In genomic region chr19:13102666-13103584, GRCh38 we compare ENCODE assay signal across 8 cellular contexts. TPM values are rescaled to one million over a fixed set of nuclear protein-coding genes. Genes with fewer than 3 reads are reported as not detected.
DNase-seq lines count a peak whose midpoint lies in the region; ATAC-seq and TF ChIP-seq lines count a peak whose summit lies in the region.

TSS of gene LYL1 (minus strand) at chr19:13102858. CDS start at chr19:13101171, 1,687 bp downstream.

- H3K9me3 ChIP-seq in HAP-1 (no peaks in the 10 kb centered on the region), RWPE2 (ENCODE audit: severe bottlenecking) (no peaks in the 10 kb centered on the region), thymus (ENCODE audit: control insufficient read depth) (no peaks in the 10 kb centered on the region)

- H3K27me3 Mint-ChIP-seq in dendritic cell treated with granulocyte-macrophage colony-stimulating factor and Interleukin-4, amounts not matched to agents 40 ng/mL and 50 ng/mL, for 4 days, result no peaks in the 10 kb centered on the region

- TF ChIP-seq CTCF in GM12865 (IDR thresholded peaks at IDR 0.05; ENCODE audit: insufficient read depth, low read depth, low read length, missing control alignments) (no peak), RWPE2 (IDR thresholded peaks at IDR 0.05; ENCODE audit: poor library complexity, severe bottlenecking) (no peak)

- peak within 1 kb of the TSS; percentile 98 for H3K27ac Mint-ChIP-seq in dendritic cell treated with granulocyte-macrophage colony-stimulating factor and Interleukin-4, amounts not matched to agents 40 ng/mL and 50 ng/mL, for 4 days

- peaks cover 68% of the 10 kb centered on the region for H3K4me1 Mint-ChIP-seq in dendritic cell treated with granulocyte-macrophage colony-stimulating factor and Interleukin-4, amounts not matched to agents 40 ng/mL and 50 ng/mL, for 4 days (ENCODE audit: low read depth)

- peaks cover 73% of the 10 kb centered on the region for H3K36me3 Mint-ChIP-seq in dendritic cell treated with granulocyte-macrophage colony-stimulating factor and Interleukin-4, amounts not matched to agents 40 ng/mL and 50 ng/mL, for 4 days (ENCODE audit: low read depth)

- no peaks in the 10 kb centered on the region for H3K9me3 Mint-ChIP-seq in dendritic cell treated with granulocyte-macrophage colony-stimulating factor and Interleukin-4, amounts not matched to agents 40 ng/mL and 50 ng/mL, for 4 days

- ATAC-seq in RWPE2 (ENCODE audit: low read depth) (peak; percentile 22), HG03025 (IDR thresholded peaks at IDR 0.05; ENCODE audit: low FRiP score, unreplicated experiment) (no peak)

- H3K4me3 ChIP-seq in GM12865 (ENCODE audit: low read depth, low read length) (peak within 1 kb of the TSS; percentile 53), HAP-1 (peak within 1 kb of the TSS; percentile 21), RWPE2 (ENCODE audit: severe bottlenecking) (peak within 1 kb of the TSS; percentile 2), thymus (ENCODE audit: low read length) (peak within 1 kb of the TSS; percentile 42)

- H3K4me1 ChIP-seq in HAP-1 (no peaks in the 10 kb centered on the region), RWPE2 (ENCODE audit: insufficient read depth, poor library complexity, severe bottlenecking) (no peaks in the 10 kb centered on the region), thymus (ENCODE audit: control insufficient read depth, insufficient read depth, low read length) (peaks cover 33% of the 10 kb centered on the region)

- no peak within 1 kb of the TSS for H3K27ac ChIP-seq in RWPE2 (ENCODE audit: poor library complexity, severe bottlenecking)
- peak within 1 kb of the TSS; percentile 69 for H3K27ac ChIP-seq in thymus (ENCODE audit: low read depth)

- in situ Hi-C loops in HAP-1 (cut with MboI; ENCODE audit: low sequenced_read_pairs), result no loop called here

- H3K36me3 ChIP-seq in HAP-1 (replicated peaks) (peaks cover 11% of the 10 kb centered on the region), RWPE2 (ENCODE audit: low read depth) (0 out of 2 replicates have a peak, but pooled peaks cover 6% of the 10 kb centered on the region), thymus (ENCODE audit: control insufficient read depth, insufficient read depth) (peaks cover 3% of the 10 kb centered on the region)

- H3K27me3 ChIP-seq in HAP-1 (ENCODE audit: low read depth), result 0 out of 2 replicates have a peak, but pooled peaks cover 3% of the 10 kb centered on the region
- no peaks in the 10 kb centered on the region for H3K27me3 ChIP-seq in RWPE2 (ENCODE audit: insufficient read depth, poor library complexity, severe bottlenecking)
- peaks cover 10% of the 10 kb centered on the region for H3K27me3 ChIP-seq in thymus (ENCODE audit: control insufficient read depth, insufficient read depth)

- peak; percentile 80 for DNase-seq in GM12865 (ENCODE audit: low read depth)
- peak in 1 of 2 experiments; percentile 54 for DNase-seq in HAP-1 (ENCODE audit: low spot score in 2 of 2)
- DNase-seq in RWPE2 (ENCODE audit: low spot score), result no peak
- peak; percentile 94 to 97 for DNase-seq in lung microvascular endothelial cell (ENCODE audit: low read depth in 2 of 2)
- no peak for DNase-seq in NCI-H2196 (lab: John Stamatoyannopoulos, UW; ENCODE audit: unreplicated experiment)

- 1% methylated on average over 47 of the region's 47 CpGs for WGBS in thymus

- intact Hi-C loops in dendritic cell treated with granulocyte-macrophage colony-stimulating factor and Interleukin-4, amounts not matched to agents 40 ng/mL and 50 ng/mL, for 4 days (cut with micrococcal nuclease), result loop anchor here (1.0 to 5.0 kb wide), 2 partner anchors 9 to 49 kb away; partner anchors contain the start of genes IER2 and STX10

- peak within 1 kb of the TSS; percentile 92 for H3K4me3 Mint-ChIP-seq in dendritic cell treated with granulocyte-macrophage colony-stimulating factor and Interleukin-4, amounts not matched to agents 40 ng/mL and 50 ng/mL, for 4 days

RNA-seq across cellular contexts. Expression of gene LYL1, which starts in this region (rescaled TPM):
- total RNA-seq in lung microvascular endothelial cell, result 17.3 and 28.8 TPM in 2 replicates
- polyA plus RNA-seq in thymus, result 14.0 TPM

Comparison
In these comparisons a context has a peak if more than half of its experiments do, and no peak if none do; other contexts are left out.
1. DNase-seq: peak in GM12865 (single experiment) and lung microvascular endothelial cell (2 of 2); none in RWPE2 (single experiment) and NCI-H2196 (single experiment).
2. H3K4me3 ChIP-seq: peak in every context shown above with its lines; median percentile 53 in GM12865; 42 in thymus; 21 in HAP-1; 2 in RWPE2.